In genomic region chrX:139691843-139692505, GRCh38 we compare ENCODE assay signal across 8 cellular contexts. TPM values are rescaled to one million over a fixed set of nuclear protein-coding genes. Genes with fewer than 3 reads are reported as not detected.
A peak's percentile ranks its signal among the peaks of the same experiment; 100 is the strongest.
DNase-seq lines count a peak whose midpoint lies in the region; ATAC-seq, FAIRE-seq and TF ChIP-seq lines count a peak whose summit lies in the region.

No MANE protein-coding gene starts in this region.

- H3K4me3 Mint-ChIP-seq in astrocyte (ENCODE audit: unreplicated experiment): no peak overlapping the region

- peak overlapping the region; percentile 80 for H3K4me2 ChIP-seq in astrocyte (ENCODE audit: low read length)
- H3K4me2 ChIP-seq in smooth muscle cell: peak overlapping the region; percentile 81

- H3K9ac ChIP-seq in astrocyte (ENCODE audit: low read length) (no peak overlapping the region), smooth muscle cell (ENCODE audit: low read depth) (no peak overlapping the region)

- H3K36me3 Mint-ChIP-seq in astrocyte (ENCODE audit: low read depth, unreplicated experiment): no peaks in the 10 kb centered on the region

- no peak overlapping the region for H3K27ac ChIP-seq in astrocyte (ENCODE audit: low read depth, low read length)
- H3K27ac ChIP-seq in smooth muscle cell (ENCODE audit: low read depth): no peak overlapping the region

- H3K9me3 ChIP-seq in astrocyte (ENCODE audit: insufficient read depth, low read depth, low read length) (no peaks in the 10 kb centered on the region), smooth muscle cell (replicated peaks; ENCODE audit: low read depth) (no peaks in the 10 kb centered on the region)

- peaks cover 21% of the 10 kb centered on the region for H3K27me3 Mint-ChIP-seq in astrocyte (ENCODE audit: low read depth, unreplicated experiment)

- H3K4me1 ChIP-seq in astrocyte (ENCODE audit: insufficient read depth, low read length) (no peaks in the 10 kb centered on the region), smooth muscle cell (ENCODE audit: low read depth) (no peaks in the 10 kb centered on the region)

- H4K20me1 ChIP-seq in astrocyte (ENCODE audit: insufficient read depth, low read length): no peaks in the 10 kb centered on the region
- no peaks in the 10 kb centered on the region for H4K20me1 ChIP-seq in smooth muscle cell (ENCODE audit: low read depth)

- no peaks in the 10 kb centered on the region for H3K79me2 ChIP-seq in astrocyte (ENCODE audit: insufficient read depth, low read length)
- H3K79me2 ChIP-seq in smooth muscle cell (ENCODE audit: low read depth): no peaks in the 10 kb centered on the region

- peak overlapping the region; percentile 42 for H3K4me3 ChIP-seq in astrocyte (ENCODE audit: insufficient read depth, low read depth, low read length)
- peak overlapping the region; percentile 34 for H3K4me3 ChIP-seq in smooth muscle cell

- WGBS in smooth muscle cell (ENCODE audit: low lambda C conversion rate): 44% methylated on average over 34 of the region's 52 CpGs

- no peaks in the 10 kb centered on the region for H3K4me1 Mint-ChIP-seq in astrocyte (ENCODE audit: low read depth, unreplicated experiment)

- no peak overlapping the region for H3K27ac Mint-ChIP-seq in astrocyte (ENCODE audit: unreplicated experiment)

- ATAC-seq in GM21723 (IDR thresholded peaks at IDR 0.05; ENCODE audit: unreplicated experiment): peak; percentile 55

- no peaks in the 10 kb centered on the region for H3F3A ChIP-seq in smooth muscle cell (ENCODE audit: low read depth)

- H3K9me3 Mint-ChIP-seq in astrocyte (ENCODE audit: unreplicated experiment): no peaks in the 10 kb centered on the region

- no peak for TF ChIP-seq CTCF in astrocyte (IDR thresholded peaks at IDR 0.05; ENCODE audit: insufficient read depth, low read depth, low read length)
- no peak for TF ChIP-seq CTCF in smooth muscle cell (IDR thresholded peaks at IDR 0.05; ENCODE audit: borderline replicate concordance, insufficient read depth, poor library complexity, severe bottlenecking)

- H3K27me3 ChIP-seq in astrocyte (ENCODE audit: insufficient read depth, low read length) (no peaks in the 10 kb centered on the region), smooth muscle cell (ENCODE audit: low read depth) (peaks cover 31% of the 10 kb centered on the region)

- no peak for DNase-seq in astrocyte (ENCODE audit: low read depth)
- peak; percentile 25 for DNase-seq in iPS-NIHi11 (ENCODE audit: low spot score)
- DNase-seq in smooth muscle cell (lab: John Stamatoyannopoulos, UW; ENCODE audit: unreplicated experiment): no peak
- DNase-seq in NCI-H146 treated with DMSO at 0.1 percent for 48 hours (lab: John Stamatoyannopoulos, UW; ENCODE audit: unreplicated experiment): no peak
- DNase-seq in cerebellar nuclear complex (lab: John Stamatoyannopoulos, UW): no peak
- DNase-seq in medulla oblongata (ENCODE audit: extremely low spot score): no peak
- no peak for DNase-seq in NCI-H82 treated with DMSO at 0.1 percent for 48 hours (lab: John Stamatoyannopoulos, UW; ENCODE audit: unreplicated experiment)

- no peak for FAIRE-seq in astrocyte (lab: Jason Lieb, UNC)

- H2AFZ ChIP-seq in astrocyte (ENCODE audit: low read depth, low read length) (peak overlapping the region; percentile 52), smooth muscle cell (ENCODE audit: low read depth) (no peak overlapping the region)

- no peaks in the 10 kb centered on the region for H3K36me3 ChIP-seq in astrocyte (ENCODE audit: insufficient read depth, low read length)
- no peaks in the 10 kb centered on the region for H3K36me3 ChIP-seq in smooth muscle cell (ENCODE audit: low read depth)

RNA-seq across cellular contexts. Expression of gene MCF2, which starts 16.0 kb away (rescaled TPM):
- total RNA-seq in astrocyte (0.17 and 0.27 TPM in 2 replicates), smooth muscle cell (0.18 and 0.22 TPM in 2 replicates)
- not detected in 2 replicates for polyA plus RNA-seq in smooth muscle cell
